Comparison of ENCODE assay signal across 2 cellular contexts in the genomic region with DNA sequence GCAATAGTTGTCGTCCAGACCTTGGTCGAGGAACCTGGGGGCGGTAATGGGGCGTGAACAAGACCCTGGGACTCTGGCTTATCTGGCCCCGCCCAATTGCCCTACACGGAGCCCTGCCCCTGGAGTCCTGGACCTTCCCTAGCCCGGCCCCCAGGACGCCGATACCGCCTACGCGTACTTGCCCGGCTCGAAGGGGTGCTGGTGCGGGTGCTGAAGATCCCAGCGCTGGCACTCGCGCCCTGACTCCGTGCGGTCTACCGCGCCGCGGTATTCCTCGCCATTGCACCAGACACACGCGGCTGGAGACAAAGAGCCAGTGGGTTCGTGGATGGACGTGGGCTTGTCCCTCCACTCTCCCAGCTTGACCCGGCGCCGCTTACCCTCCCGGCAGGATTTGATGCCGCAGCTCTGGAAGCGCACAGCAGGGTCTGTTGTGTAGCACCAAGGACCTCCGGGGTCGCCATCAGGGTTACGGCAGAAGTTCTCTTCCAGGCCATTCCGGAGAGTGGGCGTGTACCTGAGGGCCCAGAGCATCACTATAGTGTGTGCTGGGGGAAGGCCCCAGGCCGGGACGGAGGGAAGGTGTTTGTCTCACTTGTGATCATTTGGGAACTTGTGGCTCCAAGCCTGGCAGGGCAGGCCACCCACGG.
TF ChIP-seq lines count a peak whose summit lies in the region.

No MANE protein-coding gene starts in this region.

TF ChIP-seq in WTC11, 78 proteins besides CTCF, POLR2A, EP300 and RAD21:
- TF ChIP-seq, protein P1, sequence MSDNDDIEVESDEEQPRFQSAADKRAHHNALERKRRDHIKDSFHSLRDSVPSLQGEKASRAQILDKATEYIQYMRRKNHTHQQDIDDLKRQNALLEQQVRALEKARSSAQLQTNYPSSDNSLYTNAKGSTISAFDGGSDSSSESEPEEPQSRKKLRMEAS (CRISPR knock-in tag; IDR thresholded peaks at IDR 0.05), result peak; percentile 23; the same call in 1 of the 2 replicates
- peak; percentile 52 for TF ChIP-seq SP1 (CRISPR knock-in tag; conservative IDR thresholded peaks at IDR 0.05)

TF ChIP-seq in H1, 55 proteins besides CTCF, POLR2A, EP300 and RAD21:
- TF ChIP-seq TAF1 (IDR thresholded peaks at IDR 0.05; ENCODE audit: low read depth, low read length) (peak; percentile 14; the same call in 1 of the 2 replicates), EGR1 (IDR thresholded peaks at IDR 0.05; ENCODE audit: borderline replicate concordance, low read depth, low read length) (0 out of 2 replicates have a peak, but pooled peaks have one; percentile 40), PHF8 (conservative IDR thresholded peaks at IDR 0.05; ENCODE audit: low read depth, low read length) (0 out of 2 replicates have a peak, but pooled peaks have one; percentile 19), KDM4A (IDR thresholded peaks at IDR 0.05; ENCODE audit: low read depth, low read length, severe bottlenecking) (peak; percentile 31)
TF ChIP-seq in H1: peak in this region for 4; not testable (repeated sequence) for 51.
